In genomic region chr3:185726254-185726967, GRCh38 we compare ENCODE assay signal across 21 cellular contexts.
DNase-seq lines count a peak whose midpoint lies in the region; ATAC-seq and TF ChIP-seq lines count a peak whose summit lies in the region.
"Had no signal": no experiment of that assay in that cellular context is flagged by ENCODE, and none has a peak within 500 bp of the region (broad histone marks: within the 10 kb centered on the region; RNA-seq: fewer than 3 reads in every experiment).

No MANE protein-coding gene starts in this region.

- H3K27ac Mint-ChIP-seq in Caco-2 (ENCODE audit: unreplicated experiment) = peak overlapping the region; percentile 15
- H3K27ac Mint-ChIP-seq in H9 = peak overlapping the region; percentile 23 to 96 (median 55); a peak in 6 of 7 replicates
- H3K27ac Mint-ChIP-seq in stimulated activated naive B cell treated with anti-CD40 and anti-IgM and Interleukin-4, amounts not matched to agents 10 μg/mL and 1 μg/mL and 100 μg/mL, for 72 hours = no peak overlapping the region
- no peak overlapping the region for H3K27ac Mint-ChIP-seq in activated naive CD4-positive, alpha-beta T cell treated with anti-CD3 and anti-CD28 coated beads, Interleukin-2, amount 50 U/mL, for 72 hours
- H3K27ac Mint-ChIP-seq: activated CD8-positive, alpha-beta memory T cell treated with anti-CD3 and anti-CD28 coated beads, Interleukin-2, amount 10 ng/mL, durations not matched to agents 7 days and 5 days; activated naive CD8-positive, alpha-beta T cell treated with anti-CD3 and anti-CD28 coated beads for 36 hours had no signal

- no peak overlapping the region for H3K4me3 Mint-ChIP-seq in Caco-2 (ENCODE audit: unreplicated experiment)
- peak overlapping the region in 1 of 2 experiments; percentile 51; a peak in 3 of 5 replicates for H3K4me3 Mint-ChIP-seq in H9
- no peak overlapping the region for H3K4me3 Mint-ChIP-seq in stimulated activated naive B cell treated with anti-CD40 and anti-IgM and Interleukin-4, amounts not matched to agents 10 μg/mL and 1 μg/mL and 100 μg/mL, for 72 hours
- H3K4me3 Mint-ChIP-seq: activated CD8-positive, alpha-beta memory T cell treated with anti-CD3 and anti-CD28 coated beads, Interleukin-2, amount 10 ng/mL, durations not matched to agents 7 days and 5 days; activated naive CD8-positive, alpha-beta T cell treated with anti-CD3 and anti-CD28 coated beads for 36 hours; CD4-positive, CD25-positive, alpha-beta regulatory T cell; neural crest cell had no signal

- H3K4me3 ChIP-seq in Caco-2 (ENCODE audit: low read depth, low read length) = no peak overlapping the region
- peak overlapping the region; percentile 17; the same call in 1 of the 2 replicates for H3K4me3 ChIP-seq in iPS-20b (ENCODE audit: low read length)
- H3K4me3 ChIP-seq: suprapubic skin had no signal

- H3K9me3 ChIP-seq in Caco-2 (no peaks in the 10 kb centered on the region), H9 (ENCODE audit: control insufficient read depth, low read depth, low read length) (no peaks in the 10 kb centered on the region), iPS-20b (ENCODE audit: insufficient read depth, low read depth, low read length) (no peaks in the 10 kb centered on the region)
- H3K9me3 ChIP-seq: suprapubic skin had no signal

- intact Hi-C loops in Caco-2 (cut with micrococcal nuclease; ENCODE audit: unreplicated experiment) = no loop called here

- in situ Hi-C loops in SK-MEL-5 (cut with HindIII; ENCODE audit: low pct_unique_long_range_greater_than_20kb, low sequenced_read_pairs) = no loop called here

- POLR2A ChIA-PET in Caco-2 (lab: Charles Lee) = no interaction called here

- TF ChIP-seq CTCF in Caco-2 (IDR thresholded peaks at IDR 0.05; ENCODE audit: insufficient read depth in 1 of 2, low read depth in 1 of 2, low read length in 1 of 2, severe bottlenecking in 1 of 2, unreplicated experiment in 1 of 2) (no peak), H9 (conservative IDR thresholded peaks at IDR 0.05) (no peak)

- H2BK5ac ChIP-seq in H9 (ENCODE audit: insufficient read length, low read length) = no peak overlapping the region

- H3T11ph ChIP-seq in H9 (ENCODE audit: low read length) = no peak overlapping the region

- H2BK120ac ChIP-seq in H9 (ENCODE audit: low read depth, low read length, poor library complexity, severe bottlenecking) = no peak overlapping the region

- BruUV-seq in Caco-2 (replicated peaks; lab: Mats Ljungman, UMichigan) = no TSS peak

- WGBS in H9 (ENCODE audit: extremely low coverage, insufficient read length, low lambda C conversion rate) = no CpG with 5 or more reads among the region's 6 CpGs

- H2BK12ac ChIP-seq in H9 (ENCODE audit: insufficient read length, low read depth, low read length) = no peak overlapping the region

- CTCF ChIA-PET in Caco-2 (lab: Charles Lee) = interaction anchor here (0.6 kb wide), 1 partner anchor 96 kb away, joined by 4 read pairs; no protein-coding TSS in a partner anchor

- no peaks in the 10 kb centered on the region for H3K9me3 Mint-ChIP-seq in Caco-2 (ENCODE audit: unreplicated experiment)
- no peaks in the 10 kb centered on the region for H3K9me3 Mint-ChIP-seq in H9
- H3K9me3 Mint-ChIP-seq in stimulated activated naive B cell treated with anti-CD40 and anti-IgM and Interleukin-4, amounts not matched to agents 10 μg/mL and 1 μg/mL and 100 μg/mL, for 72 hours = no peaks in the 10 kb centered on the region
- H3K9me3 Mint-ChIP-seq in activated naive CD4-positive, alpha-beta T cell treated with anti-CD3 and anti-CD28 coated beads, Interleukin-2, amount 50 U/mL, for 72 hours = no peaks in the 10 kb centered on the region
- H3K9me3 Mint-ChIP-seq: activated naive CD8-positive, alpha-beta T cell treated with anti-CD3 and anti-CD28 coated beads for 36 hours; CD4-positive, CD25-positive, alpha-beta regulatory T cell; neural crest cell had no signal

- DNase-seq in Caco-2 (peak in 1 of 2 experiments; percentile 37), H9 (no peak), SK-MEL-5 (ENCODE audit: low read depth, low spot score) (peak; percentile 87), NCI-H1417 treated with DMSO at 0.1 percent for 48 hours (lab: John Stamatoyannopoulos, UW) (no peak)
- no peak for DNase-seq in stimulated activated naive B cell treated with anti-CD40 and anti-IgM and Interleukin-4, amounts not matched to agents 10 μg/mL and 1 μg/mL and 100 μg/mL, for 72 hours
- no peak for DNase-seq in activated naive CD4-positive, alpha-beta T cell treated with anti-CD3 and anti-CD28 coated beads, Interleukin-2, amount 50 U/mL, for 72 hours (ENCODE audit: low spot score in 2 of 2)
- DNase-seq: activated CD4-positive, alpha-beta T cell treated with anti-CD3 and anti-CD28 coated beads for 48 hours; activated CD8-positive, alpha-beta memory T cell treated with anti-CD3 and anti-CD28 coated beads, Interleukin-2, amount 10 ng/mL, durations not matched to agents 7 days and 5 days; activated naive CD8-positive, alpha-beta T cell treated with anti-CD3 and anti-CD28 coated beads for 36 hours; CD4-positive, CD25-positive, alpha-beta regulatory T cell; dermis blood vessel endothelial cell; DMS53; foreskin melanocyte; IMR-90; NCI-H2029; NCI-H446 had no signal

- no peaks in the 10 kb centered on the region for H3K23me2 ChIP-seq in H9 (ENCODE audit: insufficient read length, low read depth, low read length, poor library complexity, severe bottlenecking)

- no peak overlapping the region for H3K4ac ChIP-seq in H9 (ENCODE audit: low read depth, low read length)

- no peak overlapping the region for H2BK20ac ChIP-seq in H9 (ENCODE audit: low read depth, low read length, poor library complexity, severe bottlenecking)

- H3K23ac ChIP-seq in H9 (ENCODE audit: insufficient read length, low read depth, low read length) = no peak overlapping the region

- H4K20me1 ChIP-seq in H9 (ENCODE audit: control insufficient read depth, insufficient read depth, insufficient read length) = no peaks in the 10 kb centered on the region

- no peak overlapping the region for H2BK15ac ChIP-seq in H9 (ENCODE audit: low read depth, low read length)

- H3K4me1 ChIP-seq in Caco-2 (peaks cover 25% of the 10 kb centered on the region), H9 (ENCODE audit: insufficient read depth, low read length) (peaks cover 36% of the 10 kb centered on the region; the same call in 1 of the 2 replicates), iPS-20b (ENCODE audit: insufficient read depth, low read length) (peaks cover 49% of the 10 kb centered on the region)
- H3K4me1 ChIP-seq: suprapubic skin had no signal

- no peak overlapping the region for H2AFZ ChIP-seq in H9 (ENCODE audit: low read length)

- H3K18ac ChIP-seq in H9 (ENCODE audit: insufficient read length, low read depth, low read length) = no peak overlapping the region

- H3K9ac ChIP-seq in H9 (ENCODE audit: extremely low read depth, insufficient read length, low read length) (no peak overlapping the region), iPS-20b (ENCODE audit: low read depth, low read length) (0 out of 2 replicates have a peak overlapping the region, but pooled peaks have one; percentile 17)

- H4K8ac ChIP-seq in H9 (replicated peaks; ENCODE audit: insufficient read length, low read depth, low read length) = no peak overlapping the region

- H3K27me3 Mint-ChIP-seq in Caco-2 (ENCODE audit: insufficient read depth, unreplicated experiment) (no peaks in the 10 kb centered on the region), H9 (ENCODE audit: low read depth) (no peaks in the 10 kb centered on the region)
- no peaks in the 10 kb centered on the region for H3K27me3 Mint-ChIP-seq in stimulated activated naive B cell treated with anti-CD40 and anti-IgM and Interleukin-4, amounts not matched to agents 10 μg/mL and 1 μg/mL and 100 μg/mL, for 72 hours
- H3K27me3 Mint-ChIP-seq: activated naive CD8-positive, alpha-beta T cell treated with anti-CD3 and anti-CD28 coated beads for 36 hours had no signal

- no peak for ATAC-seq in GM18519 (IDR thresholded peaks at IDR 0.05; ENCODE audit: low FRiP score, unreplicated experiment)
- no peak for ATAC-seq in stimulated activated naive B cell treated with anti-CD40 and anti-IgM and Interleukin-4, amounts not matched to agents 10 μg/mL and 1 μg/mL and 100 μg/mL, for 72 hours (replicated peaks)
- ATAC-seq in activated naive CD4-positive, alpha-beta T cell treated with anti-CD3 and anti-CD28 coated beads, Interleukin-2, amount 50 U/mL, for 72 hours = no peak
- ATAC-seq: activated CD8-positive, alpha-beta memory T cell treated with anti-CD3 and anti-CD28 coated beads, Interleukin-2, amount 10 ng/mL, durations not matched to agents 7 days and 5 days; left lobe of liver had no signal

- H3K4me2 ChIP-seq in H9 (ENCODE audit: insufficient read depth, insufficient read length, low read length) = no peak overlapping the region

- no peak overlapping the region for H2AK5ac ChIP-seq in H9 (ENCODE audit: insufficient read length, low read length)

- H3K79me1 ChIP-seq in H9 (ENCODE audit: insufficient read depth, low read depth, low read length, poor library complexity, severe bottlenecking) = no peaks in the 10 kb centered on the region

- no peak overlapping the region for H3K56ac ChIP-seq in H9 (ENCODE audit: insufficient read length, low read depth, low read length)

- no peaks in the 10 kb centered on the region for H3K36me3 ChIP-seq in Caco-2 (ENCODE audit: control insufficient read depth, insufficient read depth, low read length)
- H3K36me3 ChIP-seq in iPS-20b (ENCODE audit: insufficient read depth, low read depth, low read length) = no peaks in the 10 kb centered on the region
- H3K36me3 ChIP-seq: suprapubic skin had no signal

- H4K5ac ChIP-seq in H9 (ENCODE audit: insufficient read length, low read depth, low read length) = no peak overlapping the region

- no peak overlapping the region for H3K27ac ChIP-seq in H9 (ENCODE audit: insufficient read length, low read depth, low read length)
- no peak overlapping the region for H3K27ac ChIP-seq in iPS-20b (ENCODE audit: low read length)
- H3K27ac ChIP-seq: suprapubic skin had no signal

- no peak overlapping the region for H3K14ac ChIP-seq in H9 (ENCODE audit: insufficient read depth, low read length)

- H3K36me3 Mint-ChIP-seq in Caco-2 (ENCODE audit: insufficient read depth, unreplicated experiment) (peaks cover 29% of the 10 kb centered on the region), H9 (ENCODE audit: insufficient read depth in 1 of 3, low read depth in 3 of 3) (peaks cover 0 to 2% (median 0%) of the 10 kb centered on the region in 3 experiments; a peak in 1 of 7 replicates)
- no peaks in the 10 kb centered on the region for H3K36me3 Mint-ChIP-seq in stimulated activated naive B cell treated with anti-CD40 and anti-IgM and Interleukin-4, amounts not matched to agents 10 μg/mL and 1 μg/mL and 100 μg/mL, for 72 hours
- no peaks in the 10 kb centered on the region for H3K36me3 Mint-ChIP-seq in activated naive CD4-positive, alpha-beta T cell treated with anti-CD3 and anti-CD28 coated beads, Interleukin-2, amount 50 U/mL, for 72 hours
- H3K36me3 Mint-ChIP-seq: activated CD8-positive, alpha-beta memory T cell treated with anti-CD3 and anti-CD28 coated beads, Interleukin-2, amount 10 ng/mL, durations not matched to agents 7 days and 5 days; activated naive CD8-positive, alpha-beta T cell treated with anti-CD3 and anti-CD28 coated beads for 36 hours; CD4-positive, CD25-positive, alpha-beta regulatory T cell had no signal

- H3K79me2 ChIP-seq in H9 (ENCODE audit: insufficient read depth, low read length) = peaks cover 14% of the 10 kb centered on the region; the same call in 1 of the 2 replicates

- H3K4me1 Mint-ChIP-seq in Caco-2 (ENCODE audit: low read depth, unreplicated experiment) = peaks cover 10% of the 10 kb centered on the region
- peaks cover 60 to 66% of the 10 kb centered on the region in 2 experiments for H3K4me1 Mint-ChIP-seq in H9
- H3K4me1 Mint-ChIP-seq in stimulated activated naive B cell treated with anti-CD40 and anti-IgM and Interleukin-4, amounts not matched to agents 10 μg/mL and 1 μg/mL and 100 μg/mL, for 72 hours = no peaks in the 10 kb centered on the region
- H3K4me1 Mint-ChIP-seq: activated CD8-positive, alpha-beta memory T cell treated with anti-CD3 and anti-CD28 coated beads, Interleukin-2, amount 10 ng/mL, durations not matched to agents 7 days and 5 days; activated naive CD8-positive, alpha-beta T cell treated with anti-CD3 and anti-CD28 coated beads for 36 hours; CD4-positive, CD25-positive, alpha-beta regulatory T cell had no signal

- H3K27me3 ChIP-seq in Caco-2 (replicated peaks; ENCODE audit: control insufficient read depth, insufficient read depth, low read length) = no peaks in the 10 kb centered on the region
- no peaks in the 10 kb centered on the region for H3K27me3 ChIP-seq in H9 (ENCODE audit: insufficient read depth, low read length)
- no peaks in the 10 kb centered on the region for H3K27me3 ChIP-seq in iPS-20b (ENCODE audit: insufficient read depth, low read length)
- H3K27me3 ChIP-seq: suprapubic skin had no signal

- no peak overlapping the region for H4K91ac ChIP-seq in H9 (ENCODE audit: insufficient read length, low read depth, low read length)

Comparison
In these comparisons a context has a peak if more than half of its experiments do, and no peak if none do; other contexts are left out.
1. H3K27ac Mint-ChIP-seq: peak in Caco-2 (single experiment) and H9 (3 of 3); none in stimulated activated naive B cell treated with anti-CD40 and anti-IgM and Interleukin-4, amounts not matched to agents 10 μg/mL and 1 μg/mL and 100 μg/mL, for 72 hours (single experiment) and activated naive CD4-positive, alpha-beta T cell treated with anti-CD3 and anti-CD28 coated beads, Interleukin-2, amount 50 U/mL, for 72 hours (0 of 2).